10 cellular contexts compared by ENCODE assay signal in the genomic region with DNA sequence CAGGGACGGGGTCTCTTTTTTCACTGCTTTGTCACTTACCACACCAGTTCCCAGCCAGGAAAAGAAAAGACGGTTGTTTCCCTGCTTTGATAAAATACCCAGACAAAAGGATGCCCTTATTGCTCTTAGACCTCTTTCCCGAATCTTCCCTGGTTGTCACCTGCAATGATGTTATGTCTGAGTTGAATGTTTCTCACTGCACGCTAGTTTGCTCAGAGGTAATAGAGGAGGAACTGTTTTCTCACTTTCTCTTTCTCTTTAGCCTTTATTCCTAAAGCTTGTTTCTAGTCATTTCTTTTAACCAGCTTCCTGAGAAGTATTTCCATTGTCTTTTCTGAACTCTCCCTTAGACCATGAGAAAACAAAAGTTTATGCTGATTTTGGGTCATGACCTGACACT. TPM values are rescaled to one million over a fixed set of nuclear protein-coding genes. Genes with fewer than 3 reads are reported as not detected.
A peak's percentile ranks its signal among the peaks of the same experiment; 100 is the strongest.
DNase-seq lines count a peak whose midpoint lies in the region; ATAC-seq, FAIRE-seq and TF ChIP-seq lines count a peak whose summit lies in the region.
"Had no signal": no experiment of that assay in that cellular context is flagged by ENCODE, and none has a peak within 500 bp of the region (broad histone marks: within the 10 kb centered on the region; RNA-seq: fewer than 3 reads in every experiment).

No MANE protein-coding gene starts in this region.

- H3K9me3 ChIP-seq in adipocyte (ENCODE audit: control insufficient read depth, low read length): no peaks in the 10 kb centered on the region
- H3K9me3 ChIP-seq: sigmoid colon had no signal

- no peaks in the 10 kb centered on the region for H3K27me3 ChIP-seq in adipocyte (replicated peaks; ENCODE audit: control insufficient read depth, insufficient read depth, low read length)
- H3K27me3 ChIP-seq: sigmoid colon had no signal

- no peaks in the 10 kb centered on the region for H3K9me3 Mint-ChIP-seq in glutamatergic neuron (ENCODE audit: unreplicated experiment)
- no peaks in the 10 kb centered on the region for H3K9me3 Mint-ChIP-seq in HFFc6

- peaks cover 11% of the 10 kb centered on the region for H3K36me3 Mint-ChIP-seq in glutamatergic neuron (ENCODE audit: unreplicated experiment)
- H3K36me3 Mint-ChIP-seq in HFFc6 (ENCODE audit: low read depth): no peaks in the 10 kb centered on the region

- peaks cover 22% of the 10 kb centered on the region for H3K36me3 ChIP-seq in adipocyte (ENCODE audit: control insufficient read depth, insufficient read depth, low read length, severe bottlenecking)

- peak overlapping the region; percentile 40 for H3K9ac ChIP-seq in adipocyte (ENCODE audit: low read length)

- TF ChIP-seq CTCF in D721Med (IDR thresholded peaks at IDR 0.05; ENCODE audit: insufficient read depth, missing control alignments) (no peak), glutamatergic neuron (IDR thresholded peaks at IDR 0.05; ENCODE audit: partially characterized antibody, unreplicated experiment) (no peak), HFFc6 (IDR thresholded peaks at IDR 0.05) (no peak)

- peaks cover 29% of the 10 kb centered on the region for H3K4me1 ChIP-seq in adipocyte (ENCODE audit: control insufficient read depth, insufficient read depth, low read length)
- H3K4me1 ChIP-seq: sigmoid colon had no signal

- H3K4me3 Mint-ChIP-seq in glutamatergic neuron (ENCODE audit: unreplicated experiment) (no peak overlapping the region), HFFc6 (no peak overlapping the region)

- no peak overlapping the region for H3K4me3 ChIP-seq in adipocyte (ENCODE audit: low read length)
- H3K4me3 ChIP-seq: sigmoid colon had no signal

- DNase-seq in D721Med (ENCODE audit: insufficient read length, low spot score): no peak
- no peak for DNase-seq in adipocyte (ENCODE audit: low read depth)
- no peak for DNase-seq in COR-L47 (lab: John Stamatoyannopoulos, UW)
- no peak for DNase-seq in glutamatergic neuron
- no peak for DNase-seq in activated gamma-delta T cell treated with Interleukin-2 at 50 U/mL for 16 hours
- no peak for DNase-seq in HFFc6
- DNase-seq: NCI-H187 treated with DMSO at 0.1 percent for 48 hours, sigmoid colon had no signal

- FAIRE-seq in D721Med (lab: Jason Lieb, UNC): peak; percentile 21

- H3K27me3 Mint-ChIP-seq in glutamatergic neuron (ENCODE audit: unreplicated experiment): peaks cover 3% of the 10 kb centered on the region
- no peaks in the 10 kb centered on the region for H3K27me3 Mint-ChIP-seq in HFFc6 (ENCODE audit: insufficient read depth)

- H3K4me1 Mint-ChIP-seq in glutamatergic neuron (ENCODE audit: low read depth, unreplicated experiment) (peaks cover 6% of the 10 kb centered on the region), HFFc6 (ENCODE audit: low read depth) (peaks cover 5% of the 10 kb centered on the region; the same call in 1 of the 2 replicates)

- ATAC-seq in GM19372 (IDR thresholded peaks at IDR 0.05; ENCODE audit: low read depth, unreplicated experiment) (peak; percentile 91), HG03103 (IDR thresholded peaks at IDR 0.05; ENCODE audit: low read depth, unreplicated experiment) (peak; percentile 70)

- no peak overlapping the region for H3K27ac Mint-ChIP-seq in glutamatergic neuron (ENCODE audit: unreplicated experiment)
- H3K27ac Mint-ChIP-seq in HFFc6: no peak overlapping the region

RNA-seq across cellular contexts. Expression of gene ACER2, which starts 32.9 kb away (rescaled TPM):
- 30.5 TPM for total RNA-seq in glutamatergic neuron (ENCODE audit: unreplicated experiment)
- total RNA-seq in HFFc6 (2021; fragmentation: NEBNext Ultra II Directional; extraction: Animal tissue kit (Norgen Biotek cat#: 25700)): 1 to 10 TPM; 1.2 to 1.9 (median 1.6) TPM

Comparison
In these comparisons a context has a peak if more than half of its experiments do, and no peak if none do; other contexts are left out.
1. RNA of gene ACER2, which starts 32.9 kb away (total RNA-seq): 30.5 TPM in glutamatergic neuron (single experiment); 1.2 to 1.9 TPM in HFFc6; every median in the first group is over 10 times any median in the second.